2 cellular contexts compared by ENCODE assay signal in the genomic region with DNA sequence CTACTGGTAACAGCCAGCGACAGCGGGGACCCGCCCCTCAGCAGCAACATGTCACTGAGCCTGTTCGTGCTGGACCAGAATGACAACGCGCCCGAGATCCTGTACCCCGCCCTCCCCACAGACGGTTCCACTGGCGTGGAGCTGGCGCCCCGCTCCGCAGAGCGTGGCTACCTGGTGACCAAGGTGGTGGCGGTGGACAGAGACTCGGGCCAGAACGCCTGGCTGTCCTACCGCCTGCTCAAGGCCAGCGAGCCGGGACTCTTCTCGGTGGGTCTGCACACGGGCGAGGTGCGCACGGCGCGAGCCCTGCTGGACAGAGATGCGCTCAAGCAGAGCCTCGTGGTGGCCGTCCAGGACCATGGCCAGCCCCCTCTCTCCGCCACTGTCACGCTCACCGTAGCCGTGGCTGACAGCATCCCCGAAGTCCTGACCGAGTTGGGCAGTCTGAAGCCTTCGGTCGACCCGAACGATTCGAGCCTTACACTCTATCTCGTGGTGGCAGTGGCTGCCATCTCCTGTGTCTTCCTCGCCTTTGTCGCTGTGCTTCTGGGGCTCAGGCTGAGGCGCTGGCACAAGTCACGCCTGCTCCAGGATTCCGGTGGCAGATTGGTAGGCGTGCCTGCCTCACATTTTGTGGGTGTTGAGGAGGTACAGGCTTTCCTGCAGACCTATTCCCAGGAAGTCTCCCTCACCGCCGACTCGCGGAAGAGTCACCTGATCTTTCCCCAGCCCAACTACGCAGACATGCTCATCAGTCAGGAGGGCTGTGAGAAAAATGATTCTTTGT. TPM values are rescaled to one million over a fixed set of nuclear protein-coding genes. Genes with fewer than 3 reads are reported as not detected.
"Had no signal": no experiment of that assay in that cellular context is flagged by ENCODE, and none has a peak within 500 bp of the region (broad histone marks: within the 10 kb centered on the region; RNA-seq: fewer than 3 reads in every experiment).

No MANE protein-coding gene starts in this region.

RNA-seq across cellular contexts. Expression of a gene that starts 2.2 kb away (rescaled TPM):
- polyA plus RNA-seq: naive thymus-derived CD8-positive, alpha-beta T cell had no signal

RNA-seq across cellular contexts. Expression of a gene that starts 12.1 kb away (rescaled TPM):
- polyA plus RNA-seq: naive thymus-derived CD8-positive, alpha-beta T cell; neural cell had no signal
